ENCODE assay signal across 1 cellular context in the genomic region with DNA sequence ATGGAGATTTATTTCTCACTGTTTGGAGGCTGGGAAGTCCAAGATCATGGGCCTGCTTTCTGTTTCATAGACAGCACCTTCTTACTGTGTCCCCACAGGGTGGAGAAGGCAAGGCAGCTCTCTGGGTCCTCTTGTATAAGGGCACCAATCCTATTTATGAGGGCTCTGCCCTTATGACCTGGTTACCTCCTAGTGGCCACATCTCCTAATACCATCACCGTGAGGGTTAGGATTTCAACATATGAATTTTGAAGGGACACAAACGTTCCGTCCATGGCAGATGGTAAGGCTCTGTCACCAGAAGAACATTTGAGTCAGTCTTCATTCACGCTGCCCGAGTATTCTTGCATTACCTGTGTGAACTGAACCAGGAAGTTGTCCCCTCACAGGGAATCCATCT.
TF ChIP-seq lines count a peak whose summit lies in the region.

No MANE protein-coding gene starts in this region.

TF ChIP-seq in SK-N-SH, 30 proteins besides CTCF, POLR2A, EP300 and RAD21 (continued from another document):
- TF ChIP-seq IRF3 (IDR thresholded peaks at IDR 0.05; ENCODE audit: low read depth, low read length) (no peak), POLR2AphosphoS5 (IDR thresholded peaks at IDR 0.05; ENCODE audit: low read depth, low read length) (no peak), MAX (IDR thresholded peaks at IDR 0.05; ENCODE audit: low read depth) (no peak), RFX5 (IDR thresholded peaks at IDR 0.05; ENCODE audit: low read length) (no peak), NRF1 (IDR thresholded peaks at IDR 0.05; ENCODE audit: low read depth, low read length) (no peak)
